In genomic region chrX:154437398-154437752, GRCh38 we compare ENCODE assay signal across 8 cellular contexts. TPM values are rescaled to one million over a fixed set of nuclear protein-coding genes. Genes with fewer than 3 reads are reported as not detected.
DNase-seq lines count a peak whose midpoint lies in the region; ATAC-seq and TF ChIP-seq lines count a peak whose summit lies in the region.

No MANE protein-coding gene starts in this region.

- H4K8ac ChIP-seq in mesendoderm (ENCODE audit: low read depth, low read length): no peak overlapping the region

- no peak overlapping the region for H4K5ac ChIP-seq in mesendoderm (ENCODE audit: low read length)

- H3K4me3 ChIP-seq in mesendoderm (ENCODE audit: low read length): peak overlapping the region; percentile 68

- no peaks in the 10 kb centered on the region for H3K27me3 ChIP-seq in mesendoderm (ENCODE audit: insufficient read depth, low read length, poor library complexity)

- POLR2A ChIA-PET in MCF 10A (lab: Yijun Ruan, JAX): no interaction called here

- peak overlapping the region; percentile 39 for H3K4me2 ChIP-seq in mesendoderm (ENCODE audit: low read length)

- peaks cover 2% of the 10 kb centered on the region for H3K36me3 ChIP-seq in mesendoderm (ENCODE audit: control insufficient read depth, insufficient read depth, low read length)

- no peak overlapping the region for H2BK120ac ChIP-seq in mesendoderm (ENCODE audit: low read depth, low read length)

- ATAC-seq in HG02759 (IDR thresholded peaks at IDR 0.05; ENCODE audit: unreplicated experiment) (peak; percentile 8), HG03139 (IDR thresholded peaks at IDR 0.05; ENCODE audit: unreplicated experiment) (no peak), GM18511 (IDR thresholded peaks at IDR 0.05; ENCODE audit: unreplicated experiment) (no peak), HG03108 (IDR thresholded peaks at IDR 0.05; ENCODE audit: unreplicated experiment) (no peak)

- H3K18ac ChIP-seq in mesendoderm (ENCODE audit: low read length): peak overlapping the region; percentile 24

- peak overlapping the region; percentile 63 for H3K4ac ChIP-seq in mesendoderm (ENCODE audit: low read depth, low read length)

- no CpG with 5 or more reads among the region's 35 CpGs for WGBS in mesendoderm (ENCODE audit: extremely low coverage, insufficient coverage, low lambda C conversion rate)

- H3K36me3 Mint-ChIP-seq in MCF 10A (ENCODE audit: insufficient read depth, unreplicated experiment): peaks cover 32% of the 10 kb centered on the region

- no peaks in the 10 kb centered on the region for H3K9me3 Mint-ChIP-seq in MCF 10A (ENCODE audit: unreplicated experiment)

- CTCF ChIA-PET in MCF 10A (lab: Yijun Ruan, JAX): no interaction called here

- no peaks in the 10 kb centered on the region for H3K4me1 Mint-ChIP-seq in MCF 10A (ENCODE audit: insufficient read depth, unreplicated experiment)

- intact Hi-C loops in MCF 10A (cut with micrococcal nuclease): no loop called here

- H3K23ac ChIP-seq in mesendoderm (ENCODE audit: low read length): no peak overlapping the region

- H3K27ac ChIP-seq in 22Rv1: peak overlapping the region; percentile 69
- H3K27ac ChIP-seq in mesendoderm (ENCODE audit: low read depth, low read length): peak overlapping the region; percentile 87

- H3K56ac ChIP-seq in mesendoderm (ENCODE audit: low read length): peak overlapping the region; percentile 93

- no peaks in the 10 kb centered on the region for H3K4me1 ChIP-seq in mesendoderm (ENCODE audit: control insufficient read depth, low read depth, low read length)

- H3K27ac Mint-ChIP-seq in MCF 10A (ENCODE audit: low read depth, unreplicated experiment): no peak overlapping the region

- DNase-seq in MCF 10A (ENCODE audit: unreplicated experiment) (no peak), mesendoderm (no peak), DMS79 (lab: John Stamatoyannopoulos, UW) (no peak)

- no peak overlapping the region for H2AK5ac ChIP-seq in mesendoderm (ENCODE audit: low read length)

- peak overlapping the region; percentile 76 for H3K4me3 Mint-ChIP-seq in MCF 10A (ENCODE audit: unreplicated experiment)

- H3K79me1 ChIP-seq in mesendoderm (ENCODE audit: low read length): peaks cover 5% of the 10 kb centered on the region

- peaks cover 17% of the 10 kb centered on the region for H3K79me2 ChIP-seq in mesendoderm (ENCODE audit: control insufficient read depth, insufficient read depth, low read length)

- TF ChIP-seq CTCF in 22Rv1 (IDR thresholded peaks at IDR 0.05) (no peak), MCF 10A (IDR thresholded peaks at IDR 0.05; ENCODE audit: unreplicated experiment) (no peak)

- no TSS peak for BruUV-seq in MCF 10A (replicated peaks; lab: Mats Ljungman, UMichigan)

- H2BK15ac ChIP-seq in mesendoderm (replicated peaks; ENCODE audit: low read depth): no peak overlapping the region

- no peak overlapping the region for H2BK5ac ChIP-seq in mesendoderm (ENCODE audit: low read length)

- H3K27me3 Mint-ChIP-seq in MCF 10A (ENCODE audit: insufficient read depth, unreplicated experiment): peaks cover 11% of the 10 kb centered on the region

- peak overlapping the region; percentile 86 for H3K9ac ChIP-seq in mesendoderm (ENCODE audit: low read length)

RNA-seq across cellular contexts. Expression of gene GDI1, which starts 0.4 kb away (rescaled TPM):
- total RNA-seq in MCF 10A (2022): 89.9 and 121 TPM in 2 replicates
- polyA plus RNA-seq in mesendoderm (2013, experiment 1 of 2): 65.9 TPM
- polyA plus RNA-seq in mesendoderm (2013, experiment 2 of 2): 67.9 TPM

RNA-seq across cellular contexts. Expression of gene FAM50A, which starts 6.6 kb away (rescaled TPM):
- total RNA-seq in MCF 10A (2022): 62.1 and 88.7 TPM in 2 replicates
- 34.4 TPM for polyA plus RNA-seq in mesendoderm (2013, experiment 1 of 2)
- polyA plus RNA-seq in mesendoderm (2013, experiment 2 of 2): 35.6 TPM

RNA-seq across cellular contexts. Expression of gene ATP6AP1, which starts 8.9 kb away (rescaled TPM):
- 48.7 and 57.0 TPM in 2 replicates for total RNA-seq in MCF 10A (2022)
- 31.3 TPM for polyA plus RNA-seq in mesendoderm (2013, experiment 1 of 2)
- 32.0 TPM for polyA plus RNA-seq in mesendoderm (2013, experiment 2 of 2)

RNA-seq across cellular contexts. Expression of gene PLXNA3, which starts 20.7 kb away (rescaled TPM):
- total RNA-seq in MCF 10A (2022): 47.6 and 48.0 TPM in 2 replicates
- polyA plus RNA-seq in mesendoderm (2013, experiment 1 of 2): 8.7 TPM
- 8.4 TPM for polyA plus RNA-seq in mesendoderm (2013, experiment 2 of 2)

RNA-seq across cellular contexts. Expression of gene TAFAZZIN, which starts 26.0 kb away (rescaled TPM):
- total RNA-seq in MCF 10A (2022): 48.0 and 59.1 TPM in 2 replicates
- 10.0 TPM for polyA plus RNA-seq in mesendoderm (2013, experiment 1 of 2)
- polyA plus RNA-seq in mesendoderm (2013, experiment 2 of 2): 9.7 TPM
